In the genomic region with DNA sequence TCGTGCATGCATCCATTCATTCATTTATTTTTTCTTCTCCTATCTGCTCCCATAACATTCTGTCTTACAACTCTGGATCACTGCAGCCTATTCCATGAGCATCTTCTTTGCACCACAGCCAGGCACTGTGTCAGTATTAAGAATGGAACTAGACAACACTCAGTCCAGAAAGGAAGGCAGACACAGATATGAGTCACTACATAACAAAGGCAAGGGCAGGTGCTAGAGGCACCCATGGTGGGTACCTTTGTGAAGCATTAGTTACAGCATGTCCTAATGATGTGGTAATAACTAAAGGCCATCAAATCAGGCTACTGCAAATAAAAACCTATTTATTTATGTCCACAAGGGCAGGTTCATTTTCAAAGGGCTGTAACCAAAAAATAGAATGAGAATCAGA, we compare ENCODE assay signal across 13 cellular contexts. TPM values are rescaled to one million over a fixed set of nuclear protein-coding genes. Genes with fewer than 3 reads are reported as not detected.
DNase-seq lines count a peak whose midpoint lies in the region; TF ChIP-seq lines count a peak whose summit lies in the region.
"Had no signal": no experiment of that assay in that cellular context is flagged by ENCODE, and none has a peak within 500 bp of the region (broad histone marks: within the 10 kb centered on the region; RNA-seq: fewer than 3 reads in every experiment).

No MANE protein-coding gene starts in this region.

- H3K4me3 ChIP-seq in epithelial cell of esophagus (ENCODE audit: low read length), result no peak overlapping the region
- no peak overlapping the region for H3K4me3 ChIP-seq in thyroid gland (replicated peaks in 1 of 3)
- H3K4me3 ChIP-seq: suprapubic skin had no signal

- peak; percentile 12 for DNase-seq in NCI-H345 (lab: John Stamatoyannopoulos, UW)
- no peak for DNase-seq in NCI-H345 treated with DMSO at 0.1 percent for 48 hours (lab: John Stamatoyannopoulos, UW; ENCODE audit: unreplicated experiment)
- DNase-seq in HPDE6-E6E7 (ENCODE audit: extremely low spot score), result peak; percentile 73
- peak; percentile 87 for DNase-seq in epithelial cell of esophagus (ENCODE audit: low read depth)
- no peak for DNase-seq in thyroid gland
- no peak for DNase-seq in D341Med (ENCODE audit: low spot score)
- no peak for DNase-seq in NCI-H1694 treated with DMSO at 0.1 percent for 48 hours (lab: John Stamatoyannopoulos, UW)
- DNase-seq in retina, result no peak
- DNase-seq: activated naive CD8-positive, alpha-beta T cell treated with anti-CD3 and anti-CD28 coated beads, Interleukin-2, amount 10 ng/mL, durations not matched to agents 7 days and 5 days; Karpas-422; T-helper 1 cell had no signal

- TF ChIP-seq POLR2A in thyroid gland (IDR thresholded peaks at IDR 0.05), result no peak

- WGBS in thyroid gland, 2 donors, result 89 to 91% methylated on average over 1 of the region's 1 CpG

- peaks cover 37 to 45% of the 10 kb centered on the region in 2 donors for H3K4me1 ChIP-seq in thyroid gland
- H3K4me1 ChIP-seq: Caco-2 had no signal

- H3K27ac ChIP-seq in thyroid gland, result peak overlapping the region; percentile 87 to 96 (median 92)
- H3K27ac ChIP-seq: suprapubic skin had no signal

- no peaks in the 10 kb centered on the region for H3K9me3 ChIP-seq in thyroid gland
- H3K9me3 ChIP-seq: Caco-2, suprapubic skin had no signal

- no peak for TF ChIP-seq CTCF in epithelial cell of esophagus (IDR thresholded peaks at IDR 0.05; ENCODE audit: insufficient read depth, low read depth, low read length, missing control alignments)
- no peak for TF ChIP-seq CTCF in thyroid gland (IDR thresholded peaks at IDR 0.05)

- H3K36me3 ChIP-seq in thyroid gland, result no peaks in the 10 kb centered on the region
- H3K36me3 ChIP-seq: suprapubic skin had no signal

- intact Hi-C loops in thyroid gland (cut with DNase I), result no loop called here

- no peaks in the 10 kb centered on the region for H3K27me3 ChIP-seq in thyroid gland
- H3K27me3 ChIP-seq: suprapubic skin had no signal

RNA-seq across cellular contexts. Expression of gene TENM4, which starts 28.1 kb away (rescaled TPM):
- total RNA-seq in thyroid gland, result 100 to 1,000 TPM in 2 of 4 donors, 10 to 100 TPM in 2; 16.8 to 158 (median 120) TPM
- total RNA-seq: activated naive CD8-positive, alpha-beta T cell treated with anti-CD3 and anti-CD28 coated beads, Interleukin-2, amount 10 ng/mL, durations not matched to agents 7 days and 5 days had no signal

Comparison
In these comparisons a context has a peak if more than half of its experiments do, and no peak if none do; other contexts are left out.
1. DNase-seq: peak in NCI-H345 (single experiment), HPDE6-E6E7 (single experiment) and epithelial cell of esophagus (single experiment); none in NCI-H345 treated with DMSO at 0.1 percent for 48 hours (single experiment), thyroid gland (0 of 2), D341Med (single experiment), NCI-H1694 treated with DMSO at 0.1 percent for 48 hours (single experiment) and retina (single experiment).